1 cellular context compared by ENCODE assay signal in the genomic region with DNA sequence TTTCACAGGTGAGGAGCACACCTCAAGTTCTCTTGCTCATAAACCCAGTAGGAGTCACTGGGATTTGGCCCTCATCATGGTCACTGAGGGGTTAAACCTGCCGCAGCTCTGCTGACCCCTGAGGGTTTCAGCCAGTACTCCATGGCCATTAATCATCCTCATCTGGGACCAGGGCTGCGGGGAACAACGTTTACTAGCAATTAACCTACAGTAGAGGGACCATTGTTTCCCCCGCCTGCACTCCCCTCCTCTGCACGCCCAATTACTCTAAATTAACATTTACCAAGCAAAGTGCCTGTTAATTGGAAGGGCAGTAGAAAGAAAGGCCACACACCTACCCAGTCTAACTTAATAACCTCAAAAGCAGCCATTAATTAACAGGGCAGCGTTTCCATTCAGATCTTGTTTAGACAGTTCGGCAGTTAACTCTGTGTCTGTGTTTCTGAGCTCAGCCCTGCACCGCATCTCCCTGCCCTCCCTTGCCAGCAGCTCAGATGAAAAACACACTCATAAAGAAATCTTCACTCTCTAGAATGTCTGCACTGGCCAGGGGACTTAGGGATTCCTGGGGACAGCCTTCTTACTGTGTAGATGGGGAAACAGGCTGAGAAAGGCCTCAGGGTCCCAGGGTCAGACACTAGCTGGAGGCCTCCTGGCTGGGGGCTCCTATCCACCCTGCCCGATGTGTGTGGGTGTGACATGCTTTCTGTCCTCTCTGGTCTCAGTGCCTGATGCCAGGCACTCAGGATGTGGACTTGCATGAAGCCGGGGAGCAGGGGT.
A peak's percentile ranks its signal among the peaks of the same experiment; 100 is the strongest.
TF ChIP-seq lines count a peak whose summit lies in the region.

No MANE protein-coding gene starts in this region.

TF ChIP-seq in PFSK-1, 5 proteins besides CTCF, POLR2A, EP300 and RAD21:
- TF ChIP-seq, protein P1, sequence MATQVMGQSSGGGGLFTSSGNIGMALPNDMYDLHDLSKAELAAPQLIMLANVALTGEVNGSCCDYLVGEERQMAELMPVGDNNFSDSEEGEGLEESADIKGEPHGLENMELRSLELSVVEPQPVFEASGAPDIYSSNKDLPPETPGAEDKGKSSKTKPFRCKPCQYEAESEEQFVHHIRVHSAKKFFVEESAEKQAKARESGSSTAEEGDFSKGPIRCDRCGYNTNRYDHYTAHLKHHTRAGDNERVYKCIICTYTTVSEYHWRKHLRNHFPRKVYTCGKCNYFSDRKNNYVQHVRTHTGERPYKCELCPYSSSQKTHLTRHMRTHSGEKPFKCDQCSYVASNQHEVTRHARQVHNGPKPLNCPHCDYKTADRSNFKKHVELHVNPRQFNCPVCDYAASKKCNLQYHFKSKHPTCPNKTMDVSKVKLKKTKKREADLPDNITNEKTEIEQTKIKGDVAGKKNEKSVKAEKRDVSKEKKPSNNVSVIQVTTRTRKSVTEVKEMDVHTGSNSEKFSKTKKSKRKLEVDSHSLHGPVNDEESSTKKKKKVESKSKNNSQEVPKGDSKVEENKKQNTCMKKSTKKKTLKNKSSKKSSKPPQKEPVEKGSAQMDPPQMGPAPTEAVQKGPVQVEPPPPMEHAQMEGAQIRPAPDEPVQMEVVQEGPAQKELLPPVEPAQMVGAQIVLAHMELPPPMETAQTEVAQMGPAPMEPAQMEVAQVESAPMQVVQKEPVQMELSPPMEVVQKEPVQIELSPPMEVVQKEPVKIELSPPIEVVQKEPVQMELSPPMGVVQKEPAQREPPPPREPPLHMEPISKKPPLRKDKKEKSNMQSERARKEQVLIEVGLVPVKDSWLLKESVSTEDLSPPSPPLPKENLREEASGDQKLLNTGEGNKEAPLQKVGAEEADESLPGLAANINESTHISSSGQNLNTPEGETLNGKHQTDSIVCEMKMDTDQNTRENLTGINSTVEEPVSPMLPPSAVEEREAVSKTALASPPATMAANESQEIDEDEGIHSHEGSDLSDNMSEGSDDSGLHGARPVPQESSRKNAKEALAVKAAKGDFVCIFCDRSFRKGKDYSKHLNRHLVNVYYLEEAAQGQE (IDR thresholded peaks at IDR 0.05; ENCODE audit: insufficient read depth in 1 of 2, low read depth in 2 of 2, low read length in 2 of 2): 0 out of 4 replicates have a peak, but pooled peaks of 1 of the 2 experiments have one; percentile 53
- TF ChIP-seq TAF1 (IDR thresholded peaks at IDR 0.05; ENCODE audit: borderline replicate concordance, insufficient read depth, low read length): no peak
- no peak for TF ChIP-seq FOXP2 (optimal IDR thresholded peaks at IDR 0.05; ENCODE audit: borderline replicate concordance, extremely low read depth, extremely low read length, insufficient read depth)
- TF ChIP-seq POLR2AphosphoS5 (IDR thresholded peaks at IDR 0.05; ENCODE audit: low read depth, low read length): no peak
- TF ChIP-seq SIN3A (IDR thresholded peaks at IDR 0.05; ENCODE audit: borderline replicate concordance, insufficient read depth, low read length): 0 out of 2 replicates have a peak, but pooled peaks have one; percentile 60
